In genomic region chr10:124388823-124389612, GRCh38 we compare ENCODE assay signal across 1 cellular context.
TF ChIP-seq lines count a peak whose summit lies in the region.

No MANE protein-coding gene starts in this region.

TF ChIP-seq in HepG2, 621 proteins besides CTCF, POLR2A, EP300 and RAD21 (continued from another document and continues in another):
- TF ChIP-seq RERE (CRISPR knock-in tag; IDR thresholded peaks at IDR 0.05; ENCODE audit: low read depth) (no peak), WIZ (CRISPR knock-in tag; IDR thresholded peaks at IDR 0.05) (no peak), HCFC1 (IDR thresholded peaks at IDR 0.05; ENCODE audit: low read depth, low read length) (no peak), CBX5 (CRISPR knock-in tag; IDR thresholded peaks at IDR 0.05; ENCODE audit: borderline replicate concordance) (no peak), ISX (CRISPR knock-in tag; conservative IDR thresholded peaks at IDR 0.05) (no peak), ZNF350 (CRISPR knock-in tag; IDR thresholded peaks at IDR 0.05; ENCODE audit: borderline replicate concordance, low read depth) (no peak), GPN1 (CRISPR knock-in tag; IDR thresholded peaks at IDR 0.05; ENCODE audit: borderline replicate concordance) (no peak), AGO2 (optimal IDR thresholded peaks at IDR 0.05; ENCODE audit: low read depth, low read length) (no peak), NFE2L2 (IDR thresholded peaks at IDR 0.05; ENCODE audit: low read length) (no peak), TBL1XR1 (IDR thresholded peaks at IDR 0.05; ENCODE audit: borderline replicate concordance, low read length, partially characterized antibody) (no peak), KDM3A (CRISPR knock-in tag; IDR thresholded peaks at IDR 0.05; ENCODE audit: low read depth) (0 out of 2 replicates have a peak, but pooled peaks have one; percentile 64), THYN1 (CRISPR knock-in tag; IDR thresholded peaks at IDR 0.05; ENCODE audit: borderline replicate concordance, low read depth) (no peak), ZNF124 (CRISPR knock-in tag; IDR thresholded peaks at IDR 0.05) (no peak), TGIF2 (CRISPR knock-in tag; IDR thresholded peaks at IDR 0.05) (no peak), CSRNP2 (CRISPR knock-in tag; conservative IDR thresholded peaks at IDR 0.05; ENCODE audit: low read depth) (no peak), HDAC6 (IDR thresholded peaks at IDR 0.05; ENCODE audit: low read depth, low read length) (no peak), DNMT3B (CRISPR knock-in tag; conservative IDR thresholded peaks at IDR 0.05) (no peak), RORA (CRISPR knock-in tag; IDR thresholded peaks at IDR 0.05) (no peak), XBP1 (CRISPR knock-in tag; IDR thresholded peaks at IDR 0.05) (no peak), ATF6 (CRISPR knock-in tag; conservative IDR thresholded peaks at IDR 0.05) (no peak), ZMYM4 (CRISPR knock-in tag; IDR thresholded peaks at IDR 0.05) (peak; percentile 81; the same call in 1 of the 2 replicates), TCF12 (IDR thresholded peaks at IDR 0.05) (no peak), TCF12 (CRISPR knock-in tag; IDR thresholded peaks at IDR 0.05) (no peak), TCF7 (IDR thresholded peaks at IDR 0.05; ENCODE audit: low read depth) (no peak), NR0B2 (CRISPR knock-in tag; IDR thresholded peaks at IDR 0.05) (no peak), SMC3 (IDR thresholded peaks at IDR 0.05; ENCODE audit: low read length) (peak; percentile 59; the same call in 1 of the 2 replicates), DZIP1 (CRISPR knock-in tag; IDR thresholded peaks at IDR 0.05) (no peak), ZNF549 (CRISPR knock-in tag; IDR thresholded peaks at IDR 0.05) (no peak), STAT5B (CRISPR knock-in tag; IDR thresholded peaks at IDR 0.05) (no peak), BRCA1 (CRISPR knock-in tag; IDR thresholded peaks at IDR 0.05) (no peak), ZNF138 (CRISPR knock-in tag; IDR thresholded peaks at IDR 0.05; ENCODE audit: low read depth) (no peak), YEATS4 (CRISPR knock-in tag; IDR thresholded peaks at IDR 0.05; ENCODE audit: borderline replicate concordance) (no peak), SCMH1 (CRISPR knock-in tag; IDR thresholded peaks at IDR 0.05; ENCODE audit: borderline replicate concordance) (no peak), MIER2 (CRISPR knock-in tag; IDR thresholded peaks at IDR 0.05) (no peak), ZNF780A (CRISPR knock-in tag; IDR thresholded peaks at IDR 0.05) (no peak), ZNF703 (CRISPR knock-in tag; IDR thresholded peaks at IDR 0.05; ENCODE audit: borderline replicate concordance) (no peak), ZBTB20 (CRISPR knock-in tag; IDR thresholded peaks at IDR 0.05; ENCODE audit: borderline replicate concordance, low read depth) (no peak), GATAD1 (CRISPR knock-in tag; IDR thresholded peaks at IDR 0.05) (no peak), THRA (CRISPR knock-in tag; IDR thresholded peaks at IDR 0.05; ENCODE audit: borderline replicate concordance) (0 out of 2 replicates have a peak, but pooled peaks have one; percentile 40), FLYWCH1 (CRISPR knock-in tag; IDR thresholded peaks at IDR 0.05) (no peak), STAG1 (CRISPR knock-in tag; IDR thresholded peaks at IDR 0.05) (peak; percentile 98), NBN (conservative IDR thresholded peaks at IDR 0.05) (no peak), CREM (IDR thresholded peaks at IDR 0.05) (no peak), CREM (CRISPR knock-in tag; IDR thresholded peaks at IDR 0.05) (no peak), ONECUT2 (CRISPR knock-in tag; IDR thresholded peaks at IDR 0.05) (no peak), SPEN (CRISPR knock-in tag; IDR thresholded peaks at IDR 0.05; ENCODE audit: low read depth) (no peak; the same call in 1 of the 2 replicates), AHR (CRISPR knock-in tag; IDR thresholded peaks at IDR 0.05) (no peak), ATRX (CRISPR knock-in tag; IDR thresholded peaks at IDR 0.05; ENCODE audit: borderline replicate concordance) (no peak), CBX2 (IDR thresholded peaks at IDR 0.05; ENCODE audit: low read depth, low read length) (no peak), CBX2 (CRISPR knock-in tag; IDR thresholded peaks at IDR 0.05; ENCODE audit: low read depth) (no peak), PCBP1 (IDR thresholded peaks at IDR 0.05; ENCODE audit: borderline replicate concordance, low read depth, low read length) (no peak), ZNF33A (CRISPR knock-in tag; IDR thresholded peaks at IDR 0.05; ENCODE audit: borderline replicate concordance) (no peak), ZNF235 (CRISPR knock-in tag; IDR thresholded peaks at IDR 0.05; ENCODE audit: borderline replicate concordance) (no peak), POGZ (CRISPR knock-in tag; IDR thresholded peaks at IDR 0.05) (no peak), ZNF432 (CRISPR knock-in tag; IDR thresholded peaks at IDR 0.05; ENCODE audit: borderline replicate concordance) (no peak), PRPF4 (IDR thresholded peaks at IDR 0.05; ENCODE audit: low read depth, low read length, poor library complexity, severe bottlenecking) (no peak)
